23 cellular contexts compared by ENCODE assay signal in the genomic region with DNA sequence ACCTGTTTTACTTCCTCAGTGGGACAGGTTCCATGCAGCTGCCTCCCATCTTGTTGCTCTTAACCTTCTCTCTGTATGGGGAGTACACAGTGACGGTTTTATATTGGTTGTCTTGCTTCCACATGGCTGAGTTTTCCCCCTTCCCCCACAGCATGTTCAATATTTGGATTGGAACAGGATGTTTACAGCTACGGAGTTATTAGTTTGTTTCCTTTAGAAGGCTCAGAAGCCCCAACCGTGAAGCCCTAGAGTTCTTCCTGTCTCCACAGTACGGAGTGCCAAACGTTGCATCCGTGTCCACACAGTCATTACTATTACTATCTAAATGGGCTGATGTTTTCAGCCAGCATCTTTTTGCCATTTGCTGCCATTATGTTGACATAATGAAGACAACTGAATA.
DNase-seq lines count a peak whose midpoint lies in the region; ATAC-seq and TF ChIP-seq lines count a peak whose summit lies in the region.
"Had no signal": no experiment of that assay in that cellular context is flagged by ENCODE, and none has a peak within 500 bp of the region (broad histone marks: within the 10 kb centered on the region; RNA-seq: fewer than 3 reads in every experiment).

No MANE protein-coding gene starts in this region.

- POLR2A ChIA-PET in OCI-LY7 (lab: Charles Lee), result interaction anchor here (1.0 kb wide), 1 partner anchor 25 kb away, joined by 4 read pairs; no protein-coding TSS in a partner anchor

- DNase-seq in DMS53 (lab: John Stamatoyannopoulos, UW) (peak; percentile 60), NCI-H69 (lab: John Stamatoyannopoulos, UW) (peak; percentile 55), lung microvascular endothelial cell (ENCODE audit: low read depth in 2 of 2) (peak; percentile 18 to 37), OCI-LY7 (ENCODE audit: low spot score) (no peak), coronary artery (ENCODE audit: low spot score) (no peak), progenitor cell of endocrine pancreas (ENCODE audit: low spot score, unreplicated experiment) (no peak)
- DNase-seq: ACHN; AML-193; Calu3; CD4-positive, alpha-beta T cell; DND-41; MG63; NCI-H1092; NCI-H1694 treated with DMSO at 0.1 percent for 48 hours; NCI-H2171 treated with DMSO at 0.1 percent for 48 hours; NCI-H446 treated with DMSO at 0.1 percent for 48 hours; OCI-M1; RPMI8226; SIG-M5 had no signal

- H3K4me3 Mint-ChIP-seq in progenitor cell of endocrine pancreas (ENCODE audit: low read depth), result no peak overlapping the region
- H3K4me3 Mint-ChIP-seq: CD4-positive, alpha-beta T cell; GM23338; T-helper 1 cell treated with Interleukin-12 subunit alpha and Interleukin-12 subunit beta and Interleukin-4 antibody, amounts not matched to agents 30 μg/mL and 1 μg/mL, for 36 hours had no signal

- no peak overlapping the region for H3K9ac ChIP-seq in BLaER1 treated with 17β-estradiol and CSF1 and Interleukin-3, amounts not matched to agents 10 nM and 100 nM

- H3K27ac Mint-ChIP-seq in progenitor cell of endocrine pancreas, result no peak overlapping the region
- H3K27ac Mint-ChIP-seq: CD4-positive, alpha-beta T cell; GM23338; T-helper 1 cell treated with Interleukin-12 subunit alpha and Interleukin-12 subunit beta and Interleukin-4 antibody, amounts not matched to agents 30 μg/mL and 1 μg/mL, for 36 hours had no signal

- no peaks in the 10 kb centered on the region for H3K9me3 Mint-ChIP-seq in progenitor cell of endocrine pancreas (ENCODE audit: low read depth)
- H3K9me3 Mint-ChIP-seq: GM23338 had no signal

- H3K9me2 ChIP-seq in OCI-LY7 (ENCODE audit: insufficient read depth, low read length), result no peaks in the 10 kb centered on the region

- no peaks in the 10 kb centered on the region for H3K27me3 Mint-ChIP-seq in progenitor cell of endocrine pancreas
- H3K27me3 Mint-ChIP-seq: CD4-positive, alpha-beta T cell had no signal

- no peak overlapping the region for H2AFZ ChIP-seq in OCI-LY7 (ENCODE audit: low read length)
- H2AFZ ChIP-seq: GM23338 had no signal

- H3K36me3 Mint-ChIP-seq in progenitor cell of endocrine pancreas (ENCODE audit: insufficient read depth), result no peaks in the 10 kb centered on the region

- TF ChIP-seq CTCF in OCI-LY7 (conservative IDR thresholded peaks at IDR 0.05; ENCODE audit: low read length), result no peak
- no peak for TF ChIP-seq CTCF in coronary artery (IDR thresholded peaks at IDR 0.05)
- no peak for TF ChIP-seq CTCF in progenitor cell of endocrine pancreas (IDR thresholded peaks at IDR 0.05; ENCODE audit: unreplicated experiment)

- CTCF ChIA-PET in OCI-LY7 (lab: Charles Lee; ENCODE audit: unreplicated experiment), result no interaction called here

- intact Hi-C loops in OCI-LY7 (cut with micrococcal nuclease; ENCODE audit: unreplicated experiment), result no loop called here

- no peaks in the 10 kb centered on the region for H3K36me3 ChIP-seq in BLaER1 treated with 17β-estradiol and CSF1 and Interleukin-3, amounts not matched to agents 10 nM and 100 nM
- no peaks in the 10 kb centered on the region for H3K36me3 ChIP-seq in OCI-LY7 (ENCODE audit: insufficient read depth, low read length)
- H3K36me3 ChIP-seq: MG63 had no signal

- no peaks in the 10 kb centered on the region for H3K9me3 ChIP-seq in BLaER1 treated with 17β-estradiol and CSF1 and Interleukin-3, amounts not matched to agents 10 nM and 100 nM (replicated peaks in 1 of 11)
- no peaks in the 10 kb centered on the region for H3K9me3 ChIP-seq in OCI-LY7 (ENCODE audit: low read length)

- no peaks in the 10 kb centered on the region for H3K4me1 Mint-ChIP-seq in progenitor cell of endocrine pancreas (ENCODE audit: low read depth)

- H3K4me2 ChIP-seq in BLaER1 treated with 17β-estradiol and CSF1 and Interleukin-3, amounts not matched to agents 10 nM and 100 nM, result peak overlapping the region in 10 of 11 experiments; percentile 8 to 51 (median 30); a peak in 16 of 22 replicates
- no peak overlapping the region for H3K4me2 ChIP-seq in OCI-LY7 (ENCODE audit: low read length)
- H3K4me2 ChIP-seq: GM23338 had no signal

- H3K27ac ChIP-seq in BLaER1 treated with 17β-estradiol and CSF1 and Interleukin-3, amounts not matched to agents 10 nM and 100 nM, result no peak overlapping the region
- H3K27ac ChIP-seq in OCI-LY7 (ENCODE audit: low read depth, low read length, poor library complexity, severe bottlenecking) (no peak overlapping the region), coronary artery (no peak overlapping the region)

- no peak overlapping the region for H3K4me3 ChIP-seq in BLaER1 treated with 17β-estradiol and CSF1 and Interleukin-3, amounts not matched to agents 10 nM and 100 nM
- no peak overlapping the region for H3K4me3 ChIP-seq in OCI-LY7 (ENCODE audit: low read depth, low read length, poor library complexity, severe bottlenecking)
- H3K4me3 ChIP-seq in coronary artery, result no peak overlapping the region
- H3K4me3 ChIP-seq: GM23338, MG63 had no signal

- H3K4me1 ChIP-seq in BLaER1 treated with 17β-estradiol and CSF1 and Interleukin-3, amounts not matched to agents 10 nM and 100 nM, result peaks cover 0 to 11% (median 9%) of the 10 kb centered on the region in 10 experiments; a peak in 15 of 20 replicates
- no peaks in the 10 kb centered on the region for H3K4me1 ChIP-seq in OCI-LY7 (ENCODE audit: insufficient read depth, low read length, poor library complexity, severe bottlenecking)

- no TSS peak for BruUV-seq in OCI-LY7 (replicated peaks; lab: Mats Ljungman, UMichigan)

- H3K27me3 ChIP-seq in BLaER1 treated with 17β-estradiol and CSF1 and Interleukin-3, amounts not matched to agents 10 nM and 100 nM, result no peaks in the 10 kb centered on the region
- H3K27me3 ChIP-seq: MG63 had no signal

- ATAC-seq in GM21737 (IDR thresholded peaks at IDR 0.05; ENCODE audit: unreplicated experiment), result no peak
- ATAC-seq: GM23338 had no signal

- H4K20me1 ChIP-seq in BLaER1 treated with 17β-estradiol and CSF1 and Interleukin-3, amounts not matched to agents 10 nM and 100 nM, result no peaks in the 10 kb centered on the region
- H4K20me1 ChIP-seq in OCI-LY7 (ENCODE audit: insufficient read depth, low read length), result no peaks in the 10 kb centered on the region

- H3K79me2 ChIP-seq in OCI-LY7 (ENCODE audit: insufficient read depth, low read depth, low read length), result no peaks in the 10 kb centered on the region

Comparison
In these comparisons a context has a peak if more than half of its experiments do, and no peak if none do; other contexts are left out.
1. DNase-seq: peak in DMS53 (single experiment), NCI-H69 (single experiment) and lung microvascular endothelial cell (2 of 2); none in OCI-LY7 (single experiment), coronary artery (single experiment) and progenitor cell of endocrine pancreas (single experiment).